ENCODE assay signal across 1 cellular context in genomic region chr20:1721687-1722512, GRCh38.
TF ChIP-seq lines count a peak whose summit lies in the region.

No MANE protein-coding gene starts in this region.

TF ChIP-seq in H1, 55 proteins besides CTCF, POLR2A, EP300 and RAD21 (continued from another document):
- TF ChIP-seq SP4 (IDR thresholded peaks at IDR 0.05; ENCODE audit: low read length) (no peak), SRF (IDR thresholded peaks at IDR 0.05; ENCODE audit: low read depth, low read length) (no peak), CTBP2 (IDR thresholded peaks at IDR 0.05; ENCODE audit: borderline replicate concordance, insufficient read depth, insufficient read length, low read length) (peak; percentile 75), MAX (IDR thresholded peaks at IDR 0.05) (no peak), PHF8 (conservative IDR thresholded peaks at IDR 0.05; ENCODE audit: low read depth, low read length) (no peak), SAP30 (IDR thresholded peaks at IDR 0.05; ENCODE audit: insufficient read depth, insufficient replicate concordance, low read length) (no peak), HDAC2 (IDR thresholded peaks at IDR 0.05; ENCODE audit: borderline replicate concordance in 1 of 2, low read depth in 2 of 2, low read length in 2 of 2) (no peak), CHD7 (IDR thresholded peaks at IDR 0.05; ENCODE audit: insufficient replicate concordance, low read length) (no peak), CEBPB (IDR thresholded peaks at IDR 0.05; ENCODE audit: low read depth, low read length) (no peak), RBBP5 (IDR thresholded peaks at IDR 0.05; ENCODE audit: borderline replicate concordance, low read depth, low read length) (no peak), RNF2 (IDR thresholded peaks at IDR 0.05; ENCODE audit: borderline replicate concordance, low read depth, low read length, missing control alignments, poor library complexity, severe bottlenecking) (no peak), EZH2 (IDR thresholded peaks at IDR 0.05; ENCODE audit: low read depth, low read length, severe bottlenecking) (no peak), MAFK (IDR thresholded peaks at IDR 0.05; ENCODE audit: low read depth, low read length) (no peak), YY1 (IDR thresholded peaks at IDR 0.05; ENCODE audit: low read depth, low read length) (0 out of 2 replicates have a peak, but pooled peaks have one; percentile 31), FOSL1 (IDR thresholded peaks at IDR 0.05; ENCODE audit: insufficient read depth, low read depth, low read length) (no peak), CBX8 (IDR thresholded peaks at IDR 0.05; ENCODE audit: borderline replicate concordance, low read depth, low read length) (no peak), TBP (IDR thresholded peaks at IDR 0.05; ENCODE audit: low read depth, low read length) (no peak), CBX5 (IDR thresholded peaks at IDR 0.05; ENCODE audit: low read depth, low read length) (no peak), POU5F1 (IDR thresholded peaks at IDR 0.05; ENCODE audit: low read depth, low read length) (no peak), E2F6 (IDR thresholded peaks at IDR 0.05) (no peak), SP1 (IDR thresholded peaks at IDR 0.05; ENCODE audit: low read depth, low read length) (peak; percentile 58; the same call in 1 of the 2 replicates), RFX5 (IDR thresholded peaks at IDR 0.05; ENCODE audit: borderline replicate concordance, low read depth, low read length) (no peak), SUZ12 (IDR thresholded peaks at IDR 0.05; ENCODE audit: low read length) (no peak), GTF2F1 (IDR thresholded peaks at IDR 0.05; ENCODE audit: borderline replicate concordance, low read depth, low read length) (no peak), SIN3A (conservative IDR thresholded peaks at IDR 0.05 in 1 of 2, IDR thresholded peaks at IDR 0.05 in 1 of 2; ENCODE audit: low read depth in 1 of 2, low read length in 2 of 2) (no peak), KDM5A (IDR thresholded peaks at IDR 0.05; ENCODE audit: low read length) (no peak), ASH2L (IDR thresholded peaks at IDR 0.05; ENCODE audit: low read length) (peak; percentile 34), NANOG (IDR thresholded peaks at IDR 0.05; ENCODE audit: insufficient read depth, low read depth, low read length, poor library complexity, severe bottlenecking) (peak; percentile 95), GABPA (IDR thresholded peaks at IDR 0.05; ENCODE audit: borderline replicate concordance, insufficient read depth, low read length) (no peak), TAF7 (optimal IDR thresholded peaks at IDR 0.05; ENCODE audit: borderline replicate concordance, low read depth, low read length) (no peak), SIRT6 (IDR thresholded peaks at IDR 0.05; ENCODE audit: low read length) (no peak), KDM1A (IDR thresholded peaks at IDR 0.05; ENCODE audit: borderline replicate concordance, low read length) (peak; percentile 59; the same call in 1 of the 2 replicates), RXRA (IDR thresholded peaks at IDR 0.05; ENCODE audit: insufficient read depth, low read depth, low read length) (peak; percentile 94), BACH1 (IDR thresholded peaks at IDR 0.05; ENCODE audit: low read length) (no peak), ZNF274 (IDR thresholded peaks at IDR 0.05; ENCODE audit: borderline replicate concordance, extremely low read depth, low read length) (no peak)
- TF ChIP-seq, protein P1, sequence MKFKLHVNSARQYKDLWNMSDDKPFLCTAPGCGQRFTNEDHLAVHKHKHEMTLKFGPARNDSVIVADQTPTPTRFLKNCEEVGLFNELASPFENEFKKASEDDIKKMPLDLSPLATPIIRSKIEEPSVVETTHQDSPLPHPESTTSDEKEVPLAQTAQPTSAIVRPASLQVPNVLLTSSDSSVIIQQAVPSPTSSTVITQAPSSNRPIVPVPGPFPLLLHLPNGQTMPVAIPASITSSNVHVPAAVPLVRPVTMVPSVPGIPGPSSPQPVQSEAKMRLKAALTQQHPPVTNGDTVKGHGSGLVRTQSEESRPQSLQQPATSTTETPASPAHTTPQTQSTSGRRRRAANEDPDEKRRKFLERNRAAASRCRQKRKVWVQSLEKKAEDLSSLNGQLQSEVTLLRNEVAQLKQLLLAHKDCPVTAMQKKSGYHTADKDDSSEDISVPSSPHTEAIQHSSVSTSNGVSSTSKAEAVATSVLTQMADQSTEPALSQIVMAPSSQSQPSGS (IDR thresholded peaks at IDR 0.05; ENCODE audit: low read length) = 0 out of 2 replicates have a peak, but pooled peaks have one; percentile 30
